ENCODE assay signal across 9 cellular contexts in genomic region chr11:16815047-16815767, GRCh38.
DNase-seq lines count a peak whose midpoint lies in the region; ATAC-seq, FAIRE-seq and TF ChIP-seq lines count a peak whose summit lies in the region.
"Had no signal": no experiment of that assay in that cellular context is flagged by ENCODE, and none has a peak within 500 bp of the region (broad histone marks: within the 10 kb centered on the region; RNA-seq: fewer than 3 reads in every experiment).

No MANE protein-coding gene starts in this region.

- H3K27ac Mint-ChIP-seq in activated naive CD8-positive, alpha-beta T cell treated with anti-CD3 and anti-CD28 coated beads, Interleukin-2, amount 50 U/mL, for 24 hours = no peak overlapping the region
- no peak overlapping the region for H3K27ac Mint-ChIP-seq in activated naive CD8-positive, alpha-beta T cell treated with anti-CD3 and anti-CD28 coated beads for 36 hours

- no peak overlapping the region for H3K4ac ChIP-seq in mesenchymal stem cell (ENCODE audit: low read depth in 1 of 2, low read length in 2 of 2)

- no peaks in the 10 kb centered on the region for H3K27me3 Mint-ChIP-seq in activated naive CD8-positive, alpha-beta T cell treated with anti-CD3 and anti-CD28 coated beads, Interleukin-2, amount 50 U/mL, for 24 hours
- H3K27me3 Mint-ChIP-seq in activated naive CD8-positive, alpha-beta T cell treated with anti-CD3 and anti-CD28 coated beads for 36 hours = no peaks in the 10 kb centered on the region

- in situ Hi-C loops in K562 (cut with MboI) = loop anchor here (5.0 kb wide), 1 partner anchor 247 kb away; no protein-coding TSS in a partner anchor

- no peak for TF ChIP-seq EP300 in K562 (IDR thresholded peaks at IDR 0.05; ENCODE audit: low read length)

- no peak overlapping the region for H2BK15ac ChIP-seq in mesenchymal stem cell (ENCODE audit: low read depth, poor library complexity, severe bottlenecking)

- H3K9me3 ChIP-seq in K562 (replicated peaks; ENCODE audit: control insufficient read depth, insufficient read depth, low read depth, low read length) (no peaks in the 10 kb centered on the region), mesenchymal stem cell (ENCODE audit: control insufficient read depth, low read length) (no peaks in the 10 kb centered on the region), aorta (ENCODE audit: control insufficient read depth, low read length) (no peaks in the 10 kb centered on the region)
- H3K9me3 ChIP-seq: thoracic aorta had no signal

- no peak for DNase-seq in activated naive CD8-positive, alpha-beta T cell treated with anti-CD3 and anti-CD28 coated beads, Interleukin-2, amount 50 U/mL, for 24 hours
- DNase-seq in activated naive CD8-positive, alpha-beta T cell treated with anti-CD3 and anti-CD28 coated beads for 36 hours = no peak
- DNase-seq in K562 (ENCODE audit: extremely low read depth in 1 of 4, low spot score in 3 of 4) (peak in 2 of 4 experiments; percentile 15 to 30), mesenchymal stem cell (no peak), aorta (peak; percentile 83 to 88)

- no peak overlapping the region for H3K27ac ChIP-seq in K562 (ENCODE audit: extremely low read depth, low read depth, low read length)
- no peak overlapping the region for H3K27ac ChIP-seq in mesenchymal stem cell (ENCODE audit: low read length, poor library complexity, severe bottlenecking)
- no peak overlapping the region for H3K27ac ChIP-seq in aorta (ENCODE audit: low read depth in 1 of 2, low read length in 2 of 2)
- H3K27ac ChIP-seq: thoracic aorta had no signal

- H2BK120ac ChIP-seq in mesenchymal stem cell (ENCODE audit: low read depth, low read length) = no peak overlapping the region

- no peaks in the 10 kb centered on the region for H3K36me3 ChIP-seq in K562 (ENCODE audit: control insufficient read depth, insufficient read depth, low read length)
- peaks cover 0 to 16% of the 10 kb centered on the region in 2 experiments for H3K36me3 ChIP-seq in mesenchymal stem cell (ENCODE audit: control insufficient read depth in 1 of 2, insufficient read depth in 2 of 2, low read depth in 1 of 2, low read length in 2 of 2)
- peaks cover 0 to 2% of the 10 kb centered on the region in 2 donors for H3K36me3 ChIP-seq in aorta (ENCODE audit: control insufficient read depth in 1 of 2, insufficient read depth in 2 of 2, low read length in 1 of 2)
- H3K36me3 ChIP-seq: thoracic aorta had no signal

- H3K4me3 ChIP-seq in K562 (no peak overlapping the region), mesenchymal stem cell (ENCODE audit: insufficient read depth in 1 of 2, low read depth in 1 of 2, low read length in 2 of 2) (peak overlapping the region in 1 of 2 experiments; percentile 53), aorta (ENCODE audit: low read length in 2 of 2) (no peak overlapping the region)
- H3K4me3 ChIP-seq: thoracic aorta had no signal

- no peak overlapping the region for H3K18ac ChIP-seq in mesenchymal stem cell (ENCODE audit: low read depth in 1 of 2, low read length in 2 of 2)

- no peak overlapping the region for H4K8ac ChIP-seq in mesenchymal stem cell (ENCODE audit: low read length)

- no peaks in the 10 kb centered on the region for H3K79me1 ChIP-seq in mesenchymal stem cell (replicated peaks; ENCODE audit: low read length, poor library complexity, severe bottlenecking)

- TF ChIP-seq RAD21 in K562 (CRISPR knock-in tag; conservative IDR thresholded peaks at IDR 0.05 in 1 of 2, IDR thresholded peaks at IDR 0.05 in 1 of 2) = no peak

- no peaks in the 10 kb centered on the region for H3K79me2 ChIP-seq in K562 (ENCODE audit: control insufficient read depth, insufficient read depth, low read length)

- H2AK5ac ChIP-seq in mesenchymal stem cell (ENCODE audit: low read length, severe bottlenecking) = no peak overlapping the region

- intact Hi-C loops in K562 (cut with micrococcal nuclease) (no loop called here), aorta (cut with DNase I) (no loop called here)

- H3K4me3 Mint-ChIP-seq in activated naive CD8-positive, alpha-beta T cell treated with anti-CD3 and anti-CD28 coated beads, Interleukin-2, amount 50 U/mL, for 24 hours = no peak overlapping the region
- no peak overlapping the region for H3K4me3 Mint-ChIP-seq in activated naive CD8-positive, alpha-beta T cell treated with anti-CD3 and anti-CD28 coated beads for 36 hours

- H3K27me3 ChIP-seq in K562 (ENCODE audit: control insufficient read depth in 2 of 2, insufficient read depth in 2 of 2, low read length in 2 of 2) (peaks cover 45 to 76% of the 10 kb centered on the region in 2 experiments), mesenchymal stem cell (ENCODE audit: control insufficient read depth in 1 of 2, insufficient read depth in 1 of 2, low read length in 2 of 2) (peaks cover 0 to 22% of the 10 kb centered on the region in 2 experiments), aorta (ENCODE audit: control insufficient read depth in 1 of 2, insufficient read depth in 2 of 2, low read length in 1 of 2) (no peaks in the 10 kb centered on the region)

- H2AFZ ChIP-seq in K562 (ENCODE audit: low read depth, low read length) = no peak overlapping the region
- H2AFZ ChIP-seq in mesenchymal stem cell (ENCODE audit: low read depth, low read length) = no peak overlapping the region

- FAIRE-seq in K562 (lab: Jason Lieb, UNC) = peak; percentile 11

- WGBS in K562 (ENCODE audit: insufficient coverage, low coverage, missing lambda C conversion rate) = 3% methylated on average over 20 of the region's 23 CpGs
- WGBS in mesenchymal stem cell = 73% methylated on average over 23 of the region's 23 CpGs
- 67 to 70% methylated on average over 23 of the region's 23 CpGs for WGBS in aorta, 2 donors

- H3K4me2 ChIP-seq in K562 (ENCODE audit: insufficient read depth, low read length) (no peak overlapping the region; the same call in 1 of the 2 replicates), mesenchymal stem cell (ENCODE audit: low read length, poor library complexity, severe bottlenecking) (no peak overlapping the region)

- no peak overlapping the region for H4K91ac ChIP-seq in mesenchymal stem cell (ENCODE audit: low read length)

- H3K4me1 ChIP-seq in K562 (replicated peaks in 1 of 2; ENCODE audit: control insufficient read depth in 2 of 2, insufficient read depth in 2 of 2, low read length in 2 of 2) = peaks cover 5 to 11% of the 10 kb centered on the region in 2 experiments; a peak in 3 of 5 replicates
- H3K4me1 ChIP-seq in mesenchymal stem cell (ENCODE audit: control insufficient read depth, insufficient read depth, low read depth, low read length) = peaks cover 10% of the 10 kb centered on the region
- H3K4me1 ChIP-seq in aorta (ENCODE audit: control insufficient read depth in 1 of 2, insufficient read depth in 2 of 2, low read length in 2 of 2) = no peaks in the 10 kb centered on the region

- TF ChIP-seq CTCF in K562 (IDR thresholded peaks at IDR 0.05 in 2 of 3, conservative IDR thresholded peaks at IDR 0.05 in 1 of 3; ENCODE audit: insufficient read depth in 2 of 3, low read depth in 1 of 3, low read length in 3 of 3) = no peak

- POLR2A ChIA-PET in K562 (lab: Yijun Ruan, JAX) = interaction anchor here (0.6 to 1.4 kb wide), 4 partner anchors 9 to 67 kb away, joined by 3 to 4 read pairs (median 4); no protein-coding TSS in a partner anchor

- no TSS peak for BruUV-seq in K562 (replicated peaks; lab: Mats Ljungman, UMichigan)

- H4K20me1 ChIP-seq in K562 (replicated peaks; ENCODE audit: control insufficient read depth, insufficient read depth, low read length) = no peaks in the 10 kb centered on the region

- H2BK12ac ChIP-seq in mesenchymal stem cell (ENCODE audit: low read length in 2 of 2) = no peak overlapping the region

- H3K9ac ChIP-seq in K562 (ENCODE audit: insufficient read depth in 1 of 2, low read depth in 2 of 2, low read length in 2 of 2) (peak overlapping the region in 1 of 2 experiments; percentile 65; a peak in 1 of 4 replicates), mesenchymal stem cell (ENCODE audit: low read length) (peak overlapping the region; percentile 25)

- peak; percentile 12 for ATAC-seq in activated naive CD8-positive, alpha-beta T cell treated with anti-CD3 and anti-CD28 coated beads, Interleukin-2, amount 50 U/mL, for 24 hours
- ATAC-seq in K562 = peak; percentile 72
- ATAC-seq in aorta (ENCODE audit: low FRiP score) = peak; percentile 67
- no peak for ATAC-seq in GM21619 (IDR thresholded peaks at IDR 0.05; ENCODE audit: unreplicated experiment)
- no peak for ATAC-seq in GM21786 (IDR thresholded peaks at IDR 0.05; ENCODE audit: unreplicated experiment)
- no peak for ATAC-seq in GM18907 (IDR thresholded peaks at IDR 0.05; ENCODE audit: unreplicated experiment)

- H3K14ac ChIP-seq in mesenchymal stem cell (ENCODE audit: low read length in 2 of 2) = peak overlapping the region in 1 of 2 experiments; percentile 41

- CTCF ChIA-PET in K562 (lab: Yijun Ruan, JAX; ENCODE audit: low intra/inter-chr PET ratio) = no interaction called here

- H2BK5ac ChIP-seq in mesenchymal stem cell (ENCODE audit: low read depth, low read length, poor library complexity, severe bottlenecking) = no peak overlapping the region

- no peak overlapping the region for H3K23ac ChIP-seq in mesenchymal stem cell (ENCODE audit: low read length in 2 of 2)

- no peaks in the 10 kb centered on the region for H3K9me1 ChIP-seq in K562 (ENCODE audit: control insufficient read depth, insufficient read depth, low read length)

- H3K36me3 Mint-ChIP-seq in activated naive CD8-positive, alpha-beta T cell treated with anti-CD3 and anti-CD28 coated beads, Interleukin-2, amount 50 U/mL, for 24 hours (ENCODE audit: low read depth) = no peaks in the 10 kb centered on the region
- H3K36me3 Mint-ChIP-seq in activated naive CD8-positive, alpha-beta T cell treated with anti-CD3 and anti-CD28 coated beads for 36 hours = no peaks in the 10 kb centered on the region

- TF ChIP-seq POLR2A in K562 (conservative IDR thresholded peaks at IDR 0.05) = no peak

- no peaks in the 10 kb centered on the region for H3K9me3 Mint-ChIP-seq in activated naive CD8-positive, alpha-beta T cell treated with anti-CD3 and anti-CD28 coated beads, Interleukin-2, amount 50 U/mL, for 24 hours
- no peaks in the 10 kb centered on the region for H3K9me3 Mint-ChIP-seq in activated naive CD8-positive, alpha-beta T cell treated with anti-CD3 and anti-CD28 coated beads for 36 hours

- peaks cover 4% of the 10 kb centered on the region for H3K4me1 Mint-ChIP-seq in activated naive CD8-positive, alpha-beta T cell treated with anti-CD3 and anti-CD28 coated beads, Interleukin-2, amount 50 U/mL, for 24 hours
- H3K4me1 Mint-ChIP-seq in activated naive CD8-positive, alpha-beta T cell treated with anti-CD3 and anti-CD28 coated beads for 36 hours = no peaks in the 10 kb centered on the region

TF ChIP-seq in K562, 482 proteins besides CTCF, POLR2A, EP300 and RAD21:
- TF ChIP-seq SIX5 (IDR thresholded peaks at IDR 0.05; ENCODE audit: borderline replicate concordance in 1 of 2, insufficient read depth in 1 of 2, low read depth in 1 of 2, low read length in 2 of 2) = no peak
- TF ChIP-seq NFE2 (IDR thresholded peaks at IDR 0.05; ENCODE audit: low read depth) = peak; percentile 42; the same call in 1 of the 2 replicates

Comparison
In these comparisons a context has a peak if more than half of its experiments do, and no peak if none do; other contexts are left out.
1. ATAC-seq: peak in activated naive CD8-positive, alpha-beta T cell treated with anti-CD3 and anti-CD28 coated beads, Interleukin-2, amount 50 U/mL, for 24 hours (single experiment), K562 (single experiment) and aorta (single experiment); none in GM21619 (single experiment), GM21786 (single experiment) and GM18907 (single experiment).
2. DNase-seq: peak in aorta (2 of 2); none in activated naive CD8-positive, alpha-beta T cell treated with anti-CD3 and anti-CD28 coated beads, Interleukin-2, amount 50 U/mL, for 24 hours (single experiment), activated naive CD8-positive, alpha-beta T cell treated with anti-CD3 and anti-CD28 coated beads for 36 hours (single experiment) and mesenchymal stem cell (single experiment).